ENCODE assay signal across 1 cellular context in genomic region chr1:52225174-52225573, GRCh38.
TF ChIP-seq lines count a peak whose summit lies in the region.

No MANE protein-coding gene starts in this region.

TF ChIP-seq in GM23338, 12 proteins besides CTCF, POLR2A, EP300 and RAD21 (continued from another document):
- TF ChIP-seq REST (IDR thresholded peaks at IDR 0.05; ENCODE audit: unreplicated experiment) (no peak), POLR2AphosphoS5 (IDR thresholded peaks at IDR 0.05; ENCODE audit: low read depth) (no peak), NANOG (IDR thresholded peaks at IDR 0.05; ENCODE audit: borderline replicate concordance) (no peak), STAT1 (IDR thresholded peaks at IDR 0.05; ENCODE audit: unreplicated experiment) (no peak), ZNF331 (CRISPR knock-in tag; IDR thresholded peaks at IDR 0.05; ENCODE audit: low read depth) (no peak), JUNB (IDR thresholded peaks at IDR 0.05; ENCODE audit: unreplicated experiment) (no peak), ETS1 (IDR thresholded peaks at IDR 0.05) (no peak), ZNF114 (CRISPR knock-in tag; IDR thresholded peaks at IDR 0.05) (no peak), EZH2phosphoT487 (IDR thresholded peaks at IDR 0.05; ENCODE audit: unreplicated experiment) (no peak), CREB1 (CRISPR knock-in tag; IDR thresholded peaks at IDR 0.05; ENCODE audit: low read depth) (no peak)
TF ChIP-seq in GM23338: peak in this region for 0.
